ENCODE assay signal across 1 cellular context in genomic region chr17:45581860-45582259, GRCh38.
TF ChIP-seq lines count a peak whose summit lies in the region.

No MANE protein-coding gene starts in this region.

TF ChIP-seq in HepG2, 621 proteins besides CTCF, POLR2A, EP300 and RAD21:
- TF ChIP-seq IRF9 (CRISPR knock-in tag; IDR thresholded peaks at IDR 0.05; ENCODE audit: borderline replicate concordance), result no peak
- TF ChIP-seq SOX6 (IDR thresholded peaks at IDR 0.05), result no peak
- TF ChIP-seq SOX6 (CRISPR knock-in tag; IDR thresholded peaks at IDR 0.05), result no peak
- no peak for TF ChIP-seq ZFP62 (CRISPR knock-in tag; IDR thresholded peaks at IDR 0.05)
- no peak for TF ChIP-seq SRF (IDR thresholded peaks at IDR 0.05; ENCODE audit: low read depth, low read length)
- TF ChIP-seq ZNF468 (CRISPR knock-in tag; IDR thresholded peaks at IDR 0.05), result no peak
- no peak for TF ChIP-seq ZFP91 (CRISPR knock-in tag; IDR thresholded peaks at IDR 0.05; ENCODE audit: borderline replicate concordance)
- TF ChIP-seq KDM1A (CRISPR knock-in tag; IDR thresholded peaks at IDR 0.05), result no peak
- no peak for TF ChIP-seq NFYC (CRISPR knock-in tag; IDR thresholded peaks at IDR 0.05)
